ENCODE assay signal across 1 cellular context in the genomic region with DNA sequence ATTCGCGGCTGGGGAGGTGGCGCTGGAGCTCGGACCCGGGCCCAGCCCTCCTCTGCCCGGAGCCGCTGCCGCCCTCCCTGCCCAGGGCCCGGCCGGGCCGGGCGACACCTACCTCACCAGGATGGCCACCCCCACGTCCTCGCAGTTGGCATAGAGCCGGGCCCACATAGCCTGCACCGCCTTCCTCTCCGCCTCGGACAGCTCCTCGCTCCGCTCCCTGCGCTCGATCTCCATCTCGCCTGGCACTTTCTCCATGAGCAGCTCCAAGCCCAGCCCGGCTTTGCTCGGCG.
TF ChIP-seq lines count a peak whose summit lies in the region.

No MANE protein-coding gene starts in this region.

TF ChIP-seq in Ishikawa, 13 proteins besides CTCF, POLR2A, EP300 and RAD21 (continued from another document):
- TF ChIP-seq YY1 (IDR thresholded peaks at IDR 0.05; ENCODE audit: low read depth), result no peak
- TF ChIP-seq FOXM1 (IDR thresholded peaks at IDR 0.05; ENCODE audit: borderline replicate concordance, low read depth), result no peak
TF ChIP-seq in Ishikawa: peak in this region for 2.
